Comparison of ENCODE assay signal across 16 cellular contexts in genomic region chr5:172941067-172941516, GRCh38. TPM values are rescaled to one million over a fixed set of nuclear protein-coding genes. Genes with fewer than 3 reads are reported as not detected.
DNase-seq lines count a peak whose midpoint lies in the region; ATAC-seq, FAIRE-seq and TF ChIP-seq lines count a peak whose summit lies in the region.
"Had no signal": no experiment of that assay in that cellular context is flagged by ENCODE, and none has a peak within 500 bp of the region (broad histone marks: within the 10 kb centered on the region; RNA-seq: fewer than 3 reads in every experiment).

No MANE protein-coding gene starts in this region.

- DNase-seq in A549 (ENCODE audit: low read depth in 1 of 2, low spot score in 1 of 2) (no peak), DND-41 (no peak), NCI-H69 (lab: John Stamatoyannopoulos, UW) (peak; percentile 65), glomerular visceral epithelial cell (ENCODE audit: extremely low spot score) (peak; percentile 42), left colon (no peak)
- DNase-seq in CD8-positive, alpha-beta T cell, result no peak
- no peak for DNase-seq in activated CD8-positive, alpha-beta memory T cell treated with anti-CD3 and anti-CD28 coated beads for 24 hours
- DNase-seq: activated CD4-positive, alpha-beta T cell treated with anti-CD3 and anti-CD28 coated beads, Interleukin-2, amount 10 ng/mL, durations not matched to agents 7 days and 5 days; activated T-cell treated with anti-CD3 and anti-CD28 coated beads, Interleukin-2, amount 50 U/mL, for 4 hours; MG63; natural killer cell; stimulated activated CD4-positive, alpha-beta T cell treated with anti-CD3 and anti-CD28 coated beads, Interleukin-1b, Interleukin-23, amount 100 ng/mL, for 48 hours; stimulated activated CD8-positive, alpha-beta memory T cell treated with anti-CD3 and anti-CD28 coated beads, Interleukin-4, amount 100 ng/mL, for 48 hours; thyroid gland had no signal

- H3K4me2 ChIP-seq in A549, result no peak overlapping the region
- H3K4me2 ChIP-seq in DND-41 (ENCODE audit: insufficient read depth, low read length), result no peak overlapping the region

- intact Hi-C loops in CD8-positive, alpha-beta T cell (cut with DNase I, micrococcal nuclease), result no loop called here
- intact Hi-C loops in left colon (cut with DNase I, micrococcal nuclease), result no loop called here

- no peak for ATAC-seq in A549
- ATAC-seq in DND-41 (ENCODE audit: insufficient read depth, low read depth), result 0 out of 3 replicates have a peak, but pooled peaks have one; percentile 45
- ATAC-seq in CD8-positive, alpha-beta T cell, result no peak
- no peak for ATAC-seq in HG03097 (IDR thresholded peaks at IDR 0.05; ENCODE audit: low FRiP score, unreplicated experiment)
- ATAC-seq in left colon, result no peak
- ATAC-seq: activated T-cell treated with anti-CD3 and anti-CD28 coated beads, Interleukin-2, amount 50 U/mL, for 4 hours; natural killer cell had no signal

- no peak overlapping the region for H2AFZ ChIP-seq in DND-41 (ENCODE audit: low read depth, low read length)

- H3K4me3 ChIP-seq in A549 (no peak overlapping the region), DND-41 (ENCODE audit: low read depth in 1 of 2, low read length in 2 of 2) (no peak overlapping the region)
- H3K4me3 ChIP-seq in CD8-positive, alpha-beta T cell (ENCODE audit: low read depth, low read length), result no peak overlapping the region
- H3K4me3 ChIP-seq: MG63, thyroid gland had no signal

- CTCF ChIA-PET in A549 (lab: Yijun Ruan, JAX), result interaction anchor here (1.9 to 25.8 kb wide), 7 partner anchors 7 to 231 kb away, joined by 7 to 480 read pairs (median 33); partner anchors contain the start of gene RPL26L1
- CTCF ChIA-PET in CD8-positive, alpha-beta T cell (lab: Charles Lee), result interaction anchor here (1.0 to 18.5 kb wide), 2 partner anchors 8 to 231 kb away, joined by 3 to 436 read pairs; no protein-coding TSS in a partner anchor

- no peaks in the 10 kb centered on the region for H3K27me3 Mint-ChIP-seq in CD8-positive, alpha-beta T cell (ENCODE audit: low read depth)
- H3K27me3 Mint-ChIP-seq: activated CD4-positive, alpha-beta T cell treated with anti-CD3 and anti-CD28 coated beads, Interleukin-2, amount 10 ng/mL, durations not matched to agents 7 days and 5 days had no signal

- H3K9me3 ChIP-seq in A549 (no peaks in the 10 kb centered on the region), DND-41 (ENCODE audit: insufficient read depth, low read length, severe bottlenecking) (no peaks in the 10 kb centered on the region)
- H3K9me3 ChIP-seq in CD8-positive, alpha-beta T cell (ENCODE audit: low read length), result no peaks in the 10 kb centered on the region
- H3K9me3 ChIP-seq: MG63, thyroid gland had no signal

- POLR2A ChIA-PET in A549 (lab: Yijun Ruan, JAX), result no interaction called here
- POLR2A ChIA-PET in CD8-positive, alpha-beta T cell (lab: Charles Lee), result no interaction called here

- H3K36me3 Mint-ChIP-seq in CD8-positive, alpha-beta T cell, result peaks cover 70% of the 10 kb centered on the region

- H3K27ac Mint-ChIP-seq in CD8-positive, alpha-beta T cell, result no peak overlapping the region
- H3K27ac Mint-ChIP-seq: activated CD4-positive, alpha-beta T cell treated with anti-CD3 and anti-CD28 coated beads, Interleukin-2, amount 10 ng/mL, durations not matched to agents 7 days and 5 days; natural killer cell had no signal

- 62% methylated on average over 4 of the region's 4 CpGs for WGBS in A549 (ENCODE audit: missing lambda C conversion rate)

- H3K79me2 ChIP-seq in DND-41 (ENCODE audit: insufficient read depth, low read length), result no peaks in the 10 kb centered on the region

- no peak overlapping the region for H3K4me3 Mint-ChIP-seq in CD8-positive, alpha-beta T cell
- H3K4me3 Mint-ChIP-seq: activated CD4-positive, alpha-beta T cell treated with anti-CD3 and anti-CD28 coated beads, Interleukin-2, amount 10 ng/mL, durations not matched to agents 7 days and 5 days; activated T-cell treated with anti-CD3 and anti-CD28 coated beads, Interleukin-2, amount 50 U/mL, for 4 hours; natural killer cell had no signal

- H3K36me3 ChIP-seq in DND-41 (ENCODE audit: insufficient read depth, low read length), result peaks cover 30% of the 10 kb centered on the region
- peaks cover 14% of the 10 kb centered on the region for H3K36me3 ChIP-seq in CD8-positive, alpha-beta T cell (ENCODE audit: insufficient read depth, low read length)

- H3K9ac ChIP-seq in DND-41 (ENCODE audit: low read depth, low read length), result no peak overlapping the region

- no peaks in the 10 kb centered on the region for H3K4me1 Mint-ChIP-seq in CD8-positive, alpha-beta T cell (ENCODE audit: low read depth)
- H3K4me1 Mint-ChIP-seq: activated CD4-positive, alpha-beta T cell treated with anti-CD3 and anti-CD28 coated beads, Interleukin-2, amount 10 ng/mL, durations not matched to agents 7 days and 5 days had no signal

- TF ChIP-seq CTCF in A549 (IDR thresholded peaks at IDR 0.05) (no peak), DND-41 (IDR thresholded peaks at IDR 0.05; ENCODE audit: borderline replicate concordance, extremely low read depth, low read length, poor library complexity, severe bottlenecking) (no peak)
- TF ChIP-seq CTCF in CD8-positive, alpha-beta T cell (IDR thresholded peaks at IDR 0.05), result no peak

- no peaks in the 10 kb centered on the region for H3K9me3 Mint-ChIP-seq in CD8-positive, alpha-beta T cell
- H3K9me3 Mint-ChIP-seq: activated CD4-positive, alpha-beta T cell treated with anti-CD3 and anti-CD28 coated beads, Interleukin-2, amount 10 ng/mL, durations not matched to agents 7 days and 5 days; activated T-cell treated with anti-CD3 and anti-CD28 coated beads, Interleukin-2, amount 50 U/mL, for 4 hours; natural killer cell had no signal

- FAIRE-seq in A549 (lab: Jason Lieb, UNC), result no peak
- FAIRE-seq: GM12891 had no signal

- H4K20me1 ChIP-seq in DND-41 (ENCODE audit: insufficient read depth, low read length), result no peaks in the 10 kb centered on the region

- TF ChIP-seq POLR2A in A549 (IDR thresholded peaks at IDR 0.05; ENCODE audit: low read length), result no peak

- no peak for TF ChIP-seq RAD21 in A549 (conservative IDR thresholded peaks at IDR 0.05 in 1 of 2, IDR thresholded peaks at IDR 0.05 in 1 of 2)

- peak overlapping the region; percentile 10 to 70; a peak in 4 of 6 replicates for H3K27ac ChIP-seq in A549
- no peak overlapping the region for H3K27ac ChIP-seq in DND-41 (ENCODE audit: low read length)
- no peak overlapping the region for H3K27ac ChIP-seq in CD8-positive, alpha-beta T cell (ENCODE audit: low read depth, low read length)
- H3K27ac ChIP-seq: thyroid gland had no signal

- H3K27me3 ChIP-seq in DND-41 (ENCODE audit: insufficient read depth, low read length, poor library complexity), result no peaks in the 10 kb centered on the region
- H3K27me3 ChIP-seq in CD8-positive, alpha-beta T cell (ENCODE audit: insufficient read depth, low read length), result no peaks in the 10 kb centered on the region
- H3K27me3 ChIP-seq: MG63, thyroid gland had no signal

- TF ChIP-seq EP300 in A549 (IDR thresholded peaks at IDR 0.05), result no peak

- H3K4me1 ChIP-seq in A549, result peaks cover 19% of the 10 kb centered on the region
- H3K4me1 ChIP-seq in DND-41 (ENCODE audit: insufficient read depth, low read length), result no peaks in the 10 kb centered on the region
- H3K4me1 ChIP-seq in CD8-positive, alpha-beta T cell (ENCODE audit: insufficient read depth, low read length), result no peaks in the 10 kb centered on the region

TF ChIP-seq in A549, 52 proteins besides CTCF, POLR2A, EP300 and RAD21 (continues in another document):
- TF ChIP-seq KDM1A (IDR thresholded peaks at IDR 0.05; ENCODE audit: low read depth) (no peak), E2F6 (IDR thresholded peaks at IDR 0.05; ENCODE audit: borderline replicate concordance, low read depth) (no peak), NFE2L2 (conservative IDR thresholded peaks at IDR 0.05; ENCODE audit: low read length) (no peak), ZFP36 (IDR thresholded peaks at IDR 0.05; ENCODE audit: borderline replicate concordance, partially characterized antibody) (no peak), SREBF2 (IDR thresholded peaks at IDR 0.05) (no peak), RFX5 (IDR thresholded peaks at IDR 0.05) (no peak)

RNA-seq across cellular contexts. Expression of gene RPL26L1, which starts 18.1 kb away (rescaled TPM):
- polyA plus RNA-seq in A549 (2011; rRNA removed) (109 and 157 TPM in 2 replicates), A549 (2017; fragmentation: RNase III; extraction: RNeasy Plus Mini Kit Qiagen cat#74134 plus additional on column Dnase treatment) (146 to 160 TPM (median 150 TPM) in 3 replicates)
- polyA plus RNA-seq in A549 (2012; cell fraction: cytosol; rRNA removed), result 170 and 222 TPM in 2 replicates
- 83.2 and 128 TPM in 2 replicates for polyA plus RNA-seq in A549 (2012; cell fraction: nucleus; rRNA removed)
- 62.0 and 65.1 TPM in 2 replicates for polyA minus RNA-seq in A549 (2011; rRNA and poly(A)+ RNA removed)
- 10 to 100 TPM; 12.0 to 12.7 TPM for total RNA-seq in CD8-positive, alpha-beta T cell
- 10 to 100 TPM; 19.1 to 25.4 TPM for total RNA-seq in left colon

RNA-seq across cellular contexts. Expression of gene ATP6V0E1, which starts 42.5 kb away (rescaled TPM):
- 297 and 389 TPM in 2 replicates for polyA plus RNA-seq in A549 (2011; rRNA removed)
- 250 and 288 TPM in 2 replicates for polyA plus RNA-seq in A549 (2012; cell fraction: cytosol; rRNA removed)
- 64.3 and 84.3 TPM in 2 replicates for polyA plus RNA-seq in A549 (2012; cell fraction: nucleus; rRNA removed)
- polyA plus RNA-seq in A549 (2017; fragmentation: RNase III; extraction: RNeasy Plus Mini Kit Qiagen cat#74134 plus additional on column Dnase treatment), result 323 to 344 TPM (median 328 TPM) in 3 replicates
- 107 and 112 TPM in 2 replicates for polyA minus RNA-seq in A549 (2011; rRNA and poly(A)+ RNA removed)
- total RNA-seq in CD8-positive, alpha-beta T cell, result 10 to 100 TPM; 34.4 to 38.8 TPM
- 100 to 1,000 TPM; 168 to 225 TPM for total RNA-seq in left colon

Comparison
In these comparisons a context has a peak if more than half of its experiments do, and no peak if none do; other contexts are left out.
1. DNase-seq: peak in NCI-H69 (single experiment) and glomerular visceral epithelial cell (single experiment); none in A549 (0 of 2), DND-41 (single experiment), CD8-positive, alpha-beta T cell (0 of 7), activated CD8-positive, alpha-beta memory T cell treated with anti-CD3 and anti-CD28 coated beads for 24 hours (single experiment) and left colon (0 of 2).
2. H3K27ac ChIP-seq: peak in A549 (2 of 2); none in DND-41 (single experiment) and CD8-positive, alpha-beta T cell (single experiment).
3. RNA of gene ATP6V0E1, which starts 42.5 kb away (total RNA-seq): 168 to 225 TPM in left colon; 34.4 to 38.8 TPM in CD8-positive, alpha-beta T cell; every median in the first group is over 4 times any median in the second.